ENCODE assay signal across 14 cellular contexts in the genomic region with DNA sequence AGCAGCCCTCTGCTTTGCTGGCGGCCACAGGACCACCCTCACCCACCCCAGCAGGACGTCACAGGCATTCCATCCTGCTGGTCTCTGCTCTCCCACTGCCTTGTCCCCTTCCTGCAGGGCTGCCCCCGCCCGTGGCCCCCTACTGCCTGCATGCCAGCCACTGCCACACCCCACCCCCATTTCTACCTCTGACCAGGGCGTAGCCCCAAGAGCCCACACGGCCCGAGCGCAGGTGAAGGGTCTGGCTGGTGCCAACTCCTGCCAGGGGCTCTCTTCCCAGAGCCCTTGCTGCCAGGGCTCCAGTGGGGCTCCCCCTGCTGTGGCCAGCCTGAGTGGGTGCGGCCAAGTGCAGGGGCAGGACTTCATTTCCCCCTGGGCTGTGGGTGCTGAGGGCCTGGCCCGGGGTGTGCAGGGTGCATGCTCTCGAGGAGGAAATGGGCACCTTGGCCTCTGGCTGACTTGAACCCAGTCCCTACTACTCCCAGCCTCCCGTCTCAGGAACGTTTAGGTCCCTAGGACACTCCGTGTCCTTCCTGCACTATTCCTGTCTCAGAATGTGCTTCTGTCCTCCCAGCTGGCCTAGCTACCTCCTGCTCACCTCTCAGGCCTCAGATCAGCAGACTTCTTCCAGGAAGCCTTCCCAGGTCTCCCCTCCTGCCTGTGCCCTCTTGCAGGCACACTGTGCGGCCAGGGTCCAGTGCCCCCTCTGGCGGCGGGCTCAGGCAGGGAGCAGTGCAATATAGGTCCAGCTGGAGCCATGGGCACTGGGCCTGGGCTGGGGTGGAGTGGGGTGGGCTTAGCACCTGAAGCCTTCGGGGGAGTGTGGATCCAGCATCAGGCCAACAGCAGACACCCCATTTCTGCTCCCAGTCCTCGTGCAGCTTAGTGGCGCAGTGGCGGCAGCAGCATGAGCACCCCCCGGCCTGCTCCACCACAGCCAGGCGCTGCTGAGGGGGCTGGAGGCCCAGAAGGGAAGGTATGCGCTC. TPM values are rescaled to one million over a fixed set of nuclear protein-coding genes. Genes with fewer than 3 reads are reported as not detected.
A peak's percentile ranks its signal among the peaks of the same experiment; 100 is the strongest.
DNase-seq lines count a peak whose midpoint lies in the region; ATAC-seq and TF ChIP-seq lines count a peak whose summit lies in the region.
"Had no signal": no experiment of that assay in that cellular context is flagged by ENCODE, and none has a peak within 500 bp of the region (broad histone marks: within the 10 kb centered on the region; RNA-seq: fewer than 3 reads in every experiment).

No MANE protein-coding gene starts in this region.

- H3K36me3 Mint-ChIP-seq in endodermal cell (ENCODE audit: low read depth) (no peaks in the 10 kb centered on the region), nephron progenitor cell (ENCODE audit: low read depth) (no peaks in the 10 kb centered on the region)
- H3K36me3 Mint-ChIP-seq: activated naive CD4-positive, alpha-beta T cell treated with anti-CD3 and anti-CD28 coated beads, Interleukin-2, amount 50 U/mL, for 24 hours had no signal

- no peak overlapping the region for H2BK20ac ChIP-seq in IMR-90 (ENCODE audit: low read depth, low read length)

- H3K79me1 ChIP-seq in IMR-90 (ENCODE audit: low read depth in 1 of 2, low read length in 2 of 2): no peaks in the 10 kb centered on the region

- no peak overlapping the region for H2AFZ ChIP-seq in IMR-90 (replicated peaks; ENCODE audit: low read length, poor library complexity)

- no peak overlapping the region for H2BK120ac ChIP-seq in IMR-90 (ENCODE audit: low read depth, low read length)

- BruUV-seq in IMR-90 (replicated peaks; lab: Mats Ljungman, UMichigan): no TSS peak

- H4K5ac ChIP-seq in IMR-90 (ENCODE audit: low read depth, low read length): no peak overlapping the region

- no peak overlapping the region for H2BK15ac ChIP-seq in IMR-90 (ENCODE audit: low read depth, low read length)

- H3K4me3 ChIP-seq in IMR-90 (ENCODE audit: insufficient read depth, low read depth, low read length) (no peak overlapping the region), endodermal cell (ENCODE audit: low read length) (no peak overlapping the region)
- H3K4me3 ChIP-seq: lung had no signal

- in situ Hi-C loops in IMR-90 (cut with MboI; ENCODE audit: low sequenced_read_pairs): no loop called here

- no peak for TF ChIP-seq RAD21 in IMR-90 (IDR thresholded peaks at IDR 0.05; ENCODE audit: low read length)

- no peak for ATAC-seq in IMR-90 (ENCODE audit: low read depth)

- POLR2A ChIA-PET in IMR-90 (lab: Charles Lee; ENCODE audit: unreplicated experiment): no interaction called here

- peak overlapping the region; percentile 61 for H2AK9ac ChIP-seq in IMR-90 (replicated peaks; ENCODE audit: low read depth, low read length, poor library complexity)

- H3K27ac Mint-ChIP-seq in endodermal cell (no peak overlapping the region), nephron progenitor cell (no peak overlapping the region)
- H3K27ac Mint-ChIP-seq: activated naive CD4-positive, alpha-beta T cell treated with anti-CD3 and anti-CD28 coated beads, Interleukin-2, amount 50 U/mL, for 24 hours had no signal

- no peak overlapping the region for H3K23ac ChIP-seq in IMR-90 (ENCODE audit: low read depth, low read length)

- no peak overlapping the region for H3K18ac ChIP-seq in IMR-90 (ENCODE audit: low read depth, low read length)

- H4K20me1 ChIP-seq in IMR-90 (ENCODE audit: insufficient read depth, low read length): no peaks in the 10 kb centered on the region

- H3K36me3 ChIP-seq in IMR-90 (ENCODE audit: control insufficient read depth, insufficient read depth, low read length) (no peaks in the 10 kb centered on the region), endodermal cell (ENCODE audit: control insufficient read depth, insufficient read depth, low read length) (no peaks in the 10 kb centered on the region)
- H3K36me3 ChIP-seq: neutrophil had no signal

- H3K56ac ChIP-seq in IMR-90 (ENCODE audit: extremely low read depth, insufficient read depth, low read length): no peak overlapping the region

- peaks cover 57% of the 10 kb centered on the region for H3K27me3 ChIP-seq in IMR-90 (ENCODE audit: control insufficient read depth, insufficient read depth, low read length)
- peaks cover 52% of the 10 kb centered on the region for H3K27me3 ChIP-seq in endodermal cell (ENCODE audit: control insufficient read depth, insufficient read depth, low read length, poor library complexity, severe bottlenecking)

- H3K27me3 Mint-ChIP-seq in endodermal cell (ENCODE audit: insufficient read depth) (peaks cover 6% of the 10 kb centered on the region), nephron progenitor cell (ENCODE audit: low read depth, poor library complexity) (peaks cover 34% of the 10 kb centered on the region)

- H3K27ac ChIP-seq in IMR-90 (ENCODE audit: insufficient read depth, low read length) (no peak overlapping the region), endodermal cell (ENCODE audit: low read depth, low read length) (no peak overlapping the region)
- H3K27ac ChIP-seq: neutrophil had no signal

- no peak overlapping the region for H3K9ac ChIP-seq in IMR-90 (ENCODE audit: low read depth, low read length)
- H3K9ac ChIP-seq in endodermal cell (ENCODE audit: extremely low read depth, low read length, poor library complexity, severe bottlenecking): no peak overlapping the region

- H3K14ac ChIP-seq in IMR-90 (replicated peaks; ENCODE audit: low read depth, low read length): no peak overlapping the region

- 84% methylated on average over 12 of the region's 24 CpGs; no CpG with 5 or more reads in 1 of the 2 experiments for WGBS in IMR-90 (ENCODE audit: extremely low coverage in 2 of 2, insufficient read length in 1 of 2), 2 experiments
- 84 to 93% methylated on average over 9 to 24 of the region's 24 CpGs for WGBS in endodermal cell (ENCODE audit: insufficient coverage in 1 of 2, insufficient read length in 1 of 2), 2 experiments

- H3K9me3 Mint-ChIP-seq in endodermal cell: no peaks in the 10 kb centered on the region
- H3K9me3 Mint-ChIP-seq in nephron progenitor cell: no peaks in the 10 kb centered on the region
- H3K9me3 Mint-ChIP-seq: activated naive CD4-positive, alpha-beta T cell treated with anti-CD3 and anti-CD28 coated beads, Interleukin-2, amount 50 U/mL, for 24 hours had no signal

- H4K8ac ChIP-seq in IMR-90 (ENCODE audit: low read depth in 2 of 2, low read length in 2 of 2): no peak overlapping the region

- H3K4me1 ChIP-seq in IMR-90 (ENCODE audit: control insufficient read depth, insufficient read depth, low read length) (peaks cover 3% of the 10 kb centered on the region; the same call in 1 of the 2 replicates), endodermal cell (ENCODE audit: control insufficient read depth, insufficient read depth, low read length) (no peaks in the 10 kb centered on the region)

- H3K4me1 Mint-ChIP-seq in endodermal cell: no peaks in the 10 kb centered on the region
- no peaks in the 10 kb centered on the region for H3K4me1 Mint-ChIP-seq in nephron progenitor cell
- H3K4me1 Mint-ChIP-seq: activated naive CD4-positive, alpha-beta T cell treated with anti-CD3 and anti-CD28 coated beads, Interleukin-2, amount 50 U/mL, for 24 hours had no signal

- dilution Hi-C loops in IMR-90 (cut with HindIII; ENCODE audit: low sequenced_read_pairs, unreplicated experiment): no loop called here

- DNase-seq in ELF-1 (ENCODE audit: low read depth, low spot score): peak; percentile 52
- DNase-seq in IMR-90: no peak
- peak; percentile 83 for DNase-seq in endodermal cell
- DNase-seq in nephron progenitor cell: no peak
- no peak for DNase-seq in COR-L47 (lab: John Stamatoyannopoulos, UW)
- no peak for DNase-seq in central memory CD4-positive, alpha-beta T cell
- DNase-seq in NCI-H1694 treated with DMSO at 0.1 percent for 48 hours (lab: John Stamatoyannopoulos, UW): no peak
- DNase-seq: NCI-H2171 had no signal

- no peak overlapping the region for H3K4ac ChIP-seq in IMR-90 (ENCODE audit: low read depth, low read length)

- no peaks in the 10 kb centered on the region for H3K9me1 ChIP-seq in IMR-90 (ENCODE audit: insufficient read depth, low read length)

- CTCF ChIA-PET in IMR-90 (lab: Yijun Ruan, JAX): interaction anchor here (1.1 kb wide), 1 partner anchor 11 kb away, joined by 3 read pairs; no protein-coding TSS in a partner anchor

- H3K4me2 ChIP-seq in IMR-90 (ENCODE audit: low read depth, low read length): no peak overlapping the region

- no peak overlapping the region for H3K4me3 Mint-ChIP-seq in endodermal cell
- H3K4me3 Mint-ChIP-seq in nephron progenitor cell: no peak overlapping the region
- H3K4me3 Mint-ChIP-seq: activated naive CD4-positive, alpha-beta T cell treated with anti-CD3 and anti-CD28 coated beads, Interleukin-2, amount 50 U/mL, for 24 hours had no signal

- intact Hi-C loops in IMR-90 (cut with micrococcal nuclease): no loop called here

- H3K9me3 ChIP-seq in IMR-90 (ENCODE audit: control insufficient read depth, insufficient read depth, low read length) (peaks cover 2% of the 10 kb centered on the region; the same call in 1 of the 2 replicates), endodermal cell (ENCODE audit: control insufficient read depth, low read length) (no peaks in the 10 kb centered on the region)
- H3K9me3 ChIP-seq: neutrophil had no signal

- TF ChIP-seq CTCF in IMR-90 (conservative IDR thresholded peaks at IDR 0.05; ENCODE audit: low read depth, low read length): 0 out of 2 replicates have a peak, but pooled peaks have one; percentile 8
- peak; percentile 74 for TF ChIP-seq CTCF in endodermal cell (conservative IDR thresholded peaks at IDR 0.05)
- TF ChIP-seq CTCF in nephron progenitor cell (IDR thresholded peaks at IDR 0.05): peak; percentile 16

- no peak overlapping the region for H2AK5ac ChIP-seq in IMR-90 (ENCODE audit: low read depth, low read length)

- H2BK5ac ChIP-seq in IMR-90 (ENCODE audit: low read depth, low read length, poor library complexity, severe bottlenecking): no peak overlapping the region

- H4K91ac ChIP-seq in IMR-90 (ENCODE audit: insufficient read depth, low read depth, low read length): no peak overlapping the region

- TF ChIP-seq POLR2A in IMR-90 (IDR thresholded peaks at IDR 0.05; ENCODE audit: low read depth, low read length): no peak

RNA-seq across cellular contexts. Expression of a gene that starts 1.4 kb away (rescaled TPM):
- total RNA-seq in IMR-90 (2012; rRNA removed): not detected in 2 replicates
- polyA plus RNA-seq in IMR-90 (2012; rRNA removed): not detected in 2 replicates
- polyA plus RNA-seq in IMR-90 (2012; cell fraction: cytosol; rRNA removed): 0.18 TPM in 1 of 2 replicates, not detected in the other
- not detected in 2 replicates for polyA plus RNA-seq in IMR-90 (2012; cell fraction: nucleus; rRNA removed; ENCODE audit: low replicate concordance)
- not detected for total RNA-seq in endodermal cell
- polyA plus RNA-seq in endodermal cell (2013, experiment 1 of 2): not detected
- not detected for polyA plus RNA-seq in endodermal cell (2013, experiment 2 of 2)
- total RNA-seq: activated CD8-positive, alpha-beta memory T cell treated with anti-CD3 and anti-CD28 coated beads for 36 hours; dermis microvascular lymphatic vessel endothelial cell; lung; MCF 10A had no signal

RNA-seq across cellular contexts. Expression of a gene that starts 9.1 kb away (rescaled TPM):
- not detected in 2 replicates for total RNA-seq in IMR-90 (2012; rRNA removed)
- polyA plus RNA-seq in IMR-90 (2012; rRNA removed): not detected in 2 replicates
- 0.14 TPM in 1 of 2 replicates, not detected in the other for polyA plus RNA-seq in IMR-90 (2012; cell fraction: cytosol; rRNA removed)
- polyA plus RNA-seq in IMR-90 (2012; cell fraction: nucleus; rRNA removed; ENCODE audit: low replicate concordance): 0.72 and 0.85 TPM in 2 replicates
- 1 to 10 TPM; 2.5 to 3.6 TPM for total RNA-seq in endodermal cell
- 0.21 TPM for polyA plus RNA-seq in endodermal cell (2013, experiment 1 of 2)
- not detected for polyA plus RNA-seq in endodermal cell (2013, experiment 2 of 2)
- total RNA-seq: activated CD8-positive, alpha-beta memory T cell treated with anti-CD3 and anti-CD28 coated beads for 36 hours; dermis microvascular lymphatic vessel endothelial cell; MCF 10A had no signal

RNA-seq across cellular contexts. Expression of a gene that starts 28.1 kb away (rescaled TPM):
- total RNA-seq in IMR-90 (2012; rRNA removed) (48.0 and 49.1 TPM in 2 replicates), endodermal cell (100 to 1,000 TPM; 120 to 123 TPM)
- polyA plus RNA-seq in IMR-90 (2012; rRNA removed): 73.6 and 81.4 TPM in 2 replicates
- polyA plus RNA-seq in IMR-90 (2012; cell fraction: cytosol; rRNA removed): 45.7 and 64.7 TPM in 2 replicates
- 168 and 207 TPM in 2 replicates for polyA plus RNA-seq in IMR-90 (2012; cell fraction: nucleus; rRNA removed; ENCODE audit: low replicate concordance)
- polyA plus RNA-seq in endodermal cell (2013, experiment 1 of 2): 82.7 TPM
- 80.3 TPM for polyA plus RNA-seq in endodermal cell (2013, experiment 2 of 2)

RNA-seq across cellular contexts. Expression of a gene that starts 37.9 kb away (rescaled TPM):
- total RNA-seq in IMR-90 (2012; rRNA removed) (5.0 and 6.3 TPM in 2 replicates), endodermal cell (10 to 100 TPM; 16.8 to 19.4 TPM)
- polyA plus RNA-seq in IMR-90 (2012; rRNA removed): 9.6 and 9.9 TPM in 2 replicates
- polyA plus RNA-seq in IMR-90 (2012; cell fraction: cytosol; rRNA removed): 10.7 and 12.7 TPM in 2 replicates
- 43.9 and 49.0 TPM in 2 replicates for polyA plus RNA-seq in IMR-90 (2012; cell fraction: nucleus; rRNA removed; ENCODE audit: low replicate concordance)
- polyA plus RNA-seq in endodermal cell (2013, experiment 1 of 2): 57.6 TPM
- 59.4 TPM for polyA plus RNA-seq in endodermal cell (2013, experiment 2 of 2)

Comparison
In these comparisons a context has a peak if more than half of its experiments do, and no peak if none do; other contexts are left out.
1. DNase-seq: peak in ELF-1 (single experiment) and endodermal cell (single experiment); none in IMR-90 (single experiment), nephron progenitor cell (single experiment), COR-L47 (single experiment), central memory CD4-positive, alpha-beta T cell (single experiment) and NCI-H1694 treated with DMSO at 0.1 percent for 48 hours (single experiment).
2. CTCF ChIP-seq: peak in every context shown above with its lines; median percentile 74 in endodermal cell; 16 in nephron progenitor cell; 8 in IMR-90.